Comparison of ENCODE assay signal across 8 cellular contexts in genomic region chr2:110204408-110205385, GRCh38. TPM values are rescaled to one million over a fixed set of nuclear protein-coding genes. Genes with fewer than 3 reads are reported as not detected.
DNase-seq lines count a peak whose midpoint lies in the region; ATAC-seq and TF ChIP-seq lines count a peak whose summit lies in the region.

NPHP1 (minus strand) TSS chr2:110205013; CDS start chr2:110204968, 45 bp downstream.

- H3K9me3 ChIP-seq in PC-3 (ENCODE audit: low read length), result no peaks in the 10 kb centered on the region

- H3K9me3 Mint-ChIP-seq in activated T-cell treated with anti-CD3 and anti-CD28 coated beads, Interleukin-2, amount 50 U/mL, for 4 hours, result no peaks in the 10 kb centered on the region

- DNase-seq in DMS53 treated with DMSO at 0.1 percent for 48 hours (lab: John Stamatoyannopoulos, UW; ENCODE audit: unreplicated experiment) (peak; percentile 87), HuH-7.5 (ENCODE audit: low spot score) (peak; percentile 83), PC-3 (peak; percentile 84), myocyte (ENCODE audit: low read depth) (peak; percentile 86)
- peak; percentile 79 for DNase-seq in activated T-cell treated with anti-CD3 and anti-CD28 coated beads, Interleukin-2, amount 50 U/mL, for 4 hours
- DNase-seq in stimulated activated CD8-positive, alpha-beta memory T cell treated with anti-CD3 and anti-CD28 coated beads, Interleukin-7, amount 100 ng/mL, for 24 hours (ENCODE audit: low read depth), result peak; percentile 73

- no peak for TF ChIP-seq CTCF in PC-3 (conservative IDR thresholded peaks at IDR 0.05; ENCODE audit: low read depth, low read length)

- H3K27me3 Mint-ChIP-seq in activated T-cell treated with anti-CD3 and anti-CD28 coated beads, Interleukin-2, amount 50 U/mL, for 4 hours (ENCODE audit: low read depth), result no peaks in the 10 kb centered on the region

- H3K4me1 ChIP-seq in PC-3 (ENCODE audit: insufficient read depth, low read length), result peaks cover 22% of the 10 kb centered on the region

- peak within 1 kb of the TSS; percentile 24 for H3K27ac ChIP-seq in PC-3 (ENCODE audit: low read length)

- peak within 1 kb of the TSS; percentile 97 for H2AFZ ChIP-seq in PC-3 (ENCODE audit: low read length)

- H3K9ac ChIP-seq in PC-3 (ENCODE audit: low read length), result peak within 1 kb of the TSS; percentile 70

- no peaks in the 10 kb centered on the region for H3K9me2 ChIP-seq in PC-3 (replicated peaks; ENCODE audit: low read length)

- CTCF ChIA-PET in PC-3 (lab: Charles Lee), result no interaction called here

- H3K27me3 ChIP-seq in PC-3 (ENCODE audit: low read length), result no peaks in the 10 kb centered on the region

- H3K4me3 Mint-ChIP-seq in activated T-cell treated with anti-CD3 and anti-CD28 coated beads, Interleukin-2, amount 50 U/mL, for 4 hours, result peak within 1 kb of the TSS; percentile 85

- no peaks in the 10 kb centered on the region for H3F3A ChIP-seq in PC-3 (ENCODE audit: low read length, unreplicated experiment)

- ATAC-seq in GM21576 (IDR thresholded peaks at IDR 0.05; ENCODE audit: unreplicated experiment) (peak; percentile 95), PC-3 (peak; percentile 77), esophagus mucosa (peak; percentile 94)
- ATAC-seq in activated T-cell treated with anti-CD3 and anti-CD28 coated beads, Interleukin-2, amount 50 U/mL, for 4 hours, result peak; percentile 90 to 95

- H4K20me1 ChIP-seq in PC-3 (ENCODE audit: low read length), result no peaks in the 10 kb centered on the region

- peak within 1 kb of the TSS; percentile 98 for H3K4me2 ChIP-seq in PC-3 (ENCODE audit: low read length)

- TSS peak; percentile 55 for BruUV-seq in PC-3 (replicated peaks; lab: Mats Ljungman, UMichigan)

- POLR2A ChIA-PET in PC-3 (lab: Charles Lee; ENCODE audit: unreplicated experiment), result no interaction called here

- H3K36me3 Mint-ChIP-seq in activated T-cell treated with anti-CD3 and anti-CD28 coated beads, Interleukin-2, amount 50 U/mL, for 4 hours (ENCODE audit: insufficient read depth), result peaks cover 11% of the 10 kb centered on the region

- intact Hi-C loops in PC-3 (cut with micrococcal nuclease), result no loop called here

- peak within 1 kb of the TSS; percentile 87 for H3K4me3 ChIP-seq in PC-3 (ENCODE audit: low read length)

- no peaks in the 10 kb centered on the region for H3K79me2 ChIP-seq in PC-3 (ENCODE audit: low read length)

- H3K36me3 ChIP-seq in PC-3 (ENCODE audit: low read depth, low read length), result no peaks in the 10 kb centered on the region

- H3K4me1 Mint-ChIP-seq in activated T-cell treated with anti-CD3 and anti-CD28 coated beads, Interleukin-2, amount 50 U/mL, for 4 hours (ENCODE audit: low read depth), result peaks cover 22% of the 10 kb centered on the region

RNA-seq across cellular contexts. Expression of gene NPHP1, which starts in this region (rescaled TPM):
- total RNA-seq in PC-3 (2014; rRNA removed), result 1.3 and 4.2 TPM in 2 replicates
- total RNA-seq in activated T-cell treated with anti-CD3 and anti-CD28 coated beads, Interleukin-2, amount 50 U/mL, for 4 hours, result 1 to 10 TPM; 1.5 to 2.2 (median 1.8) TPM
- 0.84 TPM for total RNA-seq in esophagus mucosa
- 3.4 and 5.5 TPM in 2 replicates for total RNA-seq in myocyte
- 3.9 TPM for polyA plus RNA-seq in myocyte (2012)

Comparison
In these comparisons a context has a peak if more than half of its experiments do, and no peak if none do; other contexts are left out.
1. Peak in every context shown above with its lines: DNase-seq, ATAC-seq, H3K4me3 ChIP-seq and H3K27ac ChIP-seq.
2. Peak in ATAC-seq in esophagus mucosa; RNA of the gene not detected or under 1 TPM.